ENCODE assay signal across 1 cellular context in the genomic region with DNA sequence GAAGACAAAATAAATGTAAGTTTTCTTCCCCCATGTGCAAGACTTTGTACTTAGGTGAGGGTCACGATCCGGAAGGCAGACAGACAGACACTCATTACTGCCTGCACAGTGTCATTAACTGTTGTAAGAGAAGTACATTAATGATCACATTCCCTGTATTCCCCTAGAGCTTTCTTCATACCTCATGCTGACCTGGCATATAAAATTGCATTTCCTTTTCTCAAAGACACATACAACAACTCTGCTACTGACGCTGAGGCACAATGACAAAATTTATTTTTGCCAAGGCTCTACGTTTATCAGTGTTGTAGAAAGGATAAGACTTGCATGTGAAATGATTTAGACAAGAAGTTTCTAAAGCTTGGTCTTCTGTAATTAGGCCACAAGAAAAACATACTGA.
TF ChIP-seq lines count a peak whose summit lies in the region.

No MANE protein-coding gene starts in this region.

TF ChIP-seq in HepG2, 621 proteins besides CTCF, POLR2A, EP300 and RAD21:
- TF ChIP-seq STAG1 (CRISPR knock-in tag; IDR thresholded peaks at IDR 0.05) (no peak), MAFK (conservative IDR thresholded peaks at IDR 0.05 in 1 of 2, IDR thresholded peaks at IDR 0.05 in 1 of 2; ENCODE audit: low read length in 2 of 2) (peak; percentile 53 to 60; a peak in 3 of 4 replicates)
TF ChIP-seq in HepG2: peak in this region for 1.
